Comparison of ENCODE assay signal across 8 cellular contexts in genomic region chr7:78226059-78226658, GRCh38.
DNase-seq lines count a peak whose midpoint lies in the region; ATAC-seq and TF ChIP-seq lines count a peak whose summit lies in the region.

No MANE protein-coding gene starts in this region.

- peak overlapping the region; percentile 63; the same call in 1 of the 2 replicates for H2BK120ac ChIP-seq in IMR-90 (ENCODE audit: low read depth, low read length)

- no CpG with 5 or more reads among the region's 9 CpGs for WGBS in IMR-90 (ENCODE audit: extremely low coverage in 2 of 2, insufficient read length in 1 of 2), 2 experiments

- H3K36me3 Mint-ChIP-seq in activated T-helper 2 cell treated with anti-CD3 and anti-CD28 coated beads, Interferon-gamma antibody, Interleukin-2, Interleukin-4, amounts not matched to agents 10 μg/mL and 5 μg/mL and 100 μg/mL, durations not matched to agents 14 hours and 24 hours and 36 hours (ENCODE audit: low read depth) = no peaks in the 10 kb centered on the region

- no peaks in the 10 kb centered on the region for H3K27me3 Mint-ChIP-seq in activated T-helper 2 cell treated with anti-CD3 and anti-CD28 coated beads, Interferon-gamma antibody, Interleukin-2, Interleukin-4, amounts not matched to agents 10 μg/mL and 5 μg/mL and 100 μg/mL, durations not matched to agents 14 hours and 24 hours and 36 hours (ENCODE audit: low read depth)

- H3K79me1 ChIP-seq in IMR-90 (ENCODE audit: low read depth in 1 of 2, low read length in 2 of 2) = no peaks in the 10 kb centered on the region

- H3K4me2 ChIP-seq in DOHH2 (ENCODE audit: low read length) (no peak overlapping the region), IMR-90 (ENCODE audit: low read depth, low read length) (no peak overlapping the region)

- no peaks in the 10 kb centered on the region for H3K9me1 ChIP-seq in IMR-90 (ENCODE audit: insufficient read depth, low read length)

- in situ Hi-C loops in IMR-90 (cut with MboI; ENCODE audit: low sequenced_read_pairs) = no loop called here

- BruUV-seq in IMR-90 (replicated peaks; lab: Mats Ljungman, UMichigan) = no TSS peak

- DNase-seq in IMR-90 (peak; percentile 45), SK-N-MC (ENCODE audit: low read depth, low spot score) (peak; percentile 6), glomerular visceral epithelial cell (ENCODE audit: extremely low spot score) (peak; percentile 7), SIG-M5 treated with dmso at 0.1 percent for 504 hours (lab: John Stamatoyannopoulos, UW; ENCODE audit: unreplicated experiment) (no peak)
- peak; percentile 3 for DNase-seq in stimulated activated CD4-positive, alpha-beta T cell treated with anti-CD3 and anti-CD28 coated beads, Interleukin-4, amount 100 ng/mL, for 1 hour
- no peak for DNase-seq in activated T-helper 2 cell treated with anti-CD3 and anti-CD28 coated beads, Interferon-gamma antibody, Interleukin-2, Interleukin-4, amounts not matched to agents 10 μg/mL and 5 μg/mL and 100 μg/mL, durations not matched to agents 14 hours and 24 hours and 36 hours (ENCODE audit: low spot score)

- 0 out of 2 replicates have a peak overlapping the region, but pooled peaks have one; percentile 25 for H3K4ac ChIP-seq in IMR-90 (ENCODE audit: low read depth, low read length)

- CTCF ChIA-PET in IMR-90 (lab: Yijun Ruan, JAX) = interaction anchor here (0.6 to 0.9 kb wide), 7 partner anchors 11 to 1284 kb away, joined by 3 to 10 read pairs (median 4); no protein-coding TSS in a partner anchor

- H2AK5ac ChIP-seq in IMR-90 (ENCODE audit: low read depth, low read length) = no peak overlapping the region; the same call in 1 of the 2 replicates

- H3K4me1 Mint-ChIP-seq in activated T-helper 2 cell treated with anti-CD3 and anti-CD28 coated beads, Interferon-gamma antibody, Interleukin-2, Interleukin-4, amounts not matched to agents 10 μg/mL and 5 μg/mL and 100 μg/mL, durations not matched to agents 14 hours and 24 hours and 36 hours (ENCODE audit: low read depth) = no peaks in the 10 kb centered on the region

- no peak overlapping the region for H2BK15ac ChIP-seq in IMR-90 (ENCODE audit: low read depth, low read length)

- TF ChIP-seq RAD21 in IMR-90 (IDR thresholded peaks at IDR 0.05; ENCODE audit: low read length) = peak; percentile 47

- no peak overlapping the region for H3K27ac Mint-ChIP-seq in activated T-helper 2 cell treated with anti-CD3 and anti-CD28 coated beads, Interferon-gamma antibody, Interleukin-2, Interleukin-4, amounts not matched to agents 10 μg/mL and 5 μg/mL and 100 μg/mL, durations not matched to agents 14 hours and 24 hours and 36 hours

- no peak for TF ChIP-seq POLR2A in IMR-90 (IDR thresholded peaks at IDR 0.05; ENCODE audit: low read depth, low read length)

- peak overlapping the region; percentile 14 to 36; a peak in 2 of 4 replicates for H4K8ac ChIP-seq in IMR-90 (ENCODE audit: low read depth in 2 of 2, low read length in 2 of 2)

- no peak overlapping the region for H3K23ac ChIP-seq in IMR-90 (ENCODE audit: low read depth, low read length)

- H2AK9ac ChIP-seq in IMR-90 (replicated peaks; ENCODE audit: low read depth, low read length, poor library complexity) = no peak overlapping the region

- H3K4me3 ChIP-seq in DOHH2 (ENCODE audit: low read length) = no peak overlapping the region
- H3K4me3 ChIP-seq in IMR-90 (ENCODE audit: insufficient read depth, low read depth, low read length) = no peak overlapping the region
- no peak overlapping the region for H3K4me3 ChIP-seq in SK-N-MC

- H3K79me2 ChIP-seq in DOHH2 (ENCODE audit: control insufficient read depth, low read length) = no peaks in the 10 kb centered on the region

- H3K9me2 ChIP-seq in DOHH2 (replicated peaks; ENCODE audit: control insufficient read depth, low read length) = no peaks in the 10 kb centered on the region

- H3K4me1 ChIP-seq in DOHH2 (ENCODE audit: control insufficient read depth, low read length) (no peaks in the 10 kb centered on the region), IMR-90 (ENCODE audit: control insufficient read depth, insufficient read depth, low read length) (peaks cover 14% of the 10 kb centered on the region)

- intact Hi-C loops in IMR-90 (cut with micrococcal nuclease) = loop anchor here (1.0 to 10.0 kb wide), 2 partner anchors 206 to 281 kb away; no protein-coding TSS in a partner anchor
- intact Hi-C loops in activated T-helper 2 cell treated with anti-CD3 and anti-CD28 coated beads, Interferon-gamma antibody, Interleukin-2, Interleukin-4, amounts not matched to agents 10 μg/mL and 5 μg/mL and 100 μg/mL, durations not matched to agents 14 hours and 24 hours and 36 hours (cut with micrococcal nuclease) = loop anchor here (10.0 kb wide), 1 partner anchor 281 kb away; no protein-coding TSS in a partner anchor

- no peak overlapping the region for H3K56ac ChIP-seq in IMR-90 (ENCODE audit: extremely low read depth, insufficient read depth, low read length)

- H3K27me3 ChIP-seq in DOHH2 (ENCODE audit: control insufficient read depth, low read length) = no peaks in the 10 kb centered on the region
- no peaks in the 10 kb centered on the region for H3K27me3 ChIP-seq in IMR-90 (ENCODE audit: control insufficient read depth, insufficient read depth, low read length)

- peak overlapping the region; percentile 65; the same call in 1 of the 2 replicates for H2BK20ac ChIP-seq in IMR-90 (ENCODE audit: low read depth, low read length)

- H3K9ac ChIP-seq in IMR-90 (ENCODE audit: low read depth, low read length) (no peak overlapping the region), SK-N-MC (ENCODE audit: insufficient read length) (no peak overlapping the region)

- H3K9me3 ChIP-seq in DOHH2 (ENCODE audit: control insufficient read depth, insufficient read depth, low read length) (no peaks in the 10 kb centered on the region), IMR-90 (ENCODE audit: control insufficient read depth, insufficient read depth, low read length) (no peaks in the 10 kb centered on the region), SK-N-MC (ENCODE audit: low read depth, low read length) (no peaks in the 10 kb centered on the region)

- no peak overlapping the region for H3K4me3 Mint-ChIP-seq in activated T-helper 2 cell treated with anti-CD3 and anti-CD28 coated beads, Interferon-gamma antibody, Interleukin-2, Interleukin-4, amounts not matched to agents 10 μg/mL and 5 μg/mL and 100 μg/mL, durations not matched to agents 14 hours and 24 hours and 36 hours (ENCODE audit: low read depth)

- no peak overlapping the region for H3K27ac ChIP-seq in DOHH2 (ENCODE audit: low read depth, low read length)
- peak overlapping the region; percentile 59; the same call in 1 of the 2 replicates for H3K27ac ChIP-seq in IMR-90 (ENCODE audit: insufficient read depth, low read length)
- H3K27ac ChIP-seq in SK-N-MC = no peak overlapping the region

- H4K20me1 ChIP-seq in DOHH2 (ENCODE audit: control insufficient read depth, insufficient read depth, low read depth, low read length) (no peaks in the 10 kb centered on the region), IMR-90 (ENCODE audit: insufficient read depth, low read length) (no peaks in the 10 kb centered on the region)

- dilution Hi-C loops in IMR-90 (cut with HindIII; ENCODE audit: low sequenced_read_pairs, unreplicated experiment) = no loop called here

- H3F3A ChIP-seq in DOHH2 (ENCODE audit: control insufficient read depth, insufficient read depth) = no peaks in the 10 kb centered on the region

- peak overlapping the region; percentile 3; the same call in 1 of the 2 replicates for H3K14ac ChIP-seq in IMR-90 (replicated peaks; ENCODE audit: low read depth, low read length)

- POLR2A ChIA-PET in IMR-90 (lab: Charles Lee; ENCODE audit: unreplicated experiment) = no interaction called here

- H3K18ac ChIP-seq in IMR-90 (ENCODE audit: low read depth, low read length) = peak overlapping the region; percentile 31

- TF ChIP-seq CTCF in DOHH2 (IDR thresholded peaks at IDR 0.05; ENCODE audit: low read depth, low read length, poor library complexity, severe bottlenecking) = peak; percentile 57
- peak; percentile 52 for TF ChIP-seq CTCF in IMR-90 (conservative IDR thresholded peaks at IDR 0.05; ENCODE audit: low read depth, low read length)

- H3K9me3 Mint-ChIP-seq in activated T-helper 2 cell treated with anti-CD3 and anti-CD28 coated beads, Interferon-gamma antibody, Interleukin-2, Interleukin-4, amounts not matched to agents 10 μg/mL and 5 μg/mL and 100 μg/mL, durations not matched to agents 14 hours and 24 hours and 36 hours = no peaks in the 10 kb centered on the region

- no peak overlapping the region for H2AFZ ChIP-seq in IMR-90 (replicated peaks; ENCODE audit: low read length, poor library complexity)

- no peak overlapping the region for H4K5ac ChIP-seq in IMR-90 (ENCODE audit: low read depth, low read length)

- ATAC-seq in IMR-90 (ENCODE audit: low read depth) = peak; percentile 33; the same call in 1 of the 2 replicates
- no peak for ATAC-seq in GM21737 (IDR thresholded peaks at IDR 0.05; ENCODE audit: unreplicated experiment)

- no peaks in the 10 kb centered on the region for H3K36me3 ChIP-seq in DOHH2 (ENCODE audit: control insufficient read depth, low read length)
- H3K36me3 ChIP-seq in IMR-90 (ENCODE audit: control insufficient read depth, insufficient read depth, low read length) = no peaks in the 10 kb centered on the region
- H3K36me3 ChIP-seq in SK-N-MC (ENCODE audit: insufficient read depth, low read length) = no peaks in the 10 kb centered on the region

- H4K91ac ChIP-seq in IMR-90 (ENCODE audit: insufficient read depth, low read depth, low read length) = no peak overlapping the region; the same call in 1 of the 2 replicates

- peak overlapping the region; percentile 54 for H2BK5ac ChIP-seq in IMR-90 (ENCODE audit: low read depth, low read length, poor library complexity, severe bottlenecking)

TF ChIP-seq in IMR-90, 13 proteins besides CTCF, POLR2A, EP300 and RAD21:
- TF ChIP-seq SMC3 (IDR thresholded peaks at IDR 0.05; ENCODE audit: low read depth, low read length) = peak; percentile 35; the same call in 1 of the 2 replicates
- TF ChIP-seq, protein P1, sequence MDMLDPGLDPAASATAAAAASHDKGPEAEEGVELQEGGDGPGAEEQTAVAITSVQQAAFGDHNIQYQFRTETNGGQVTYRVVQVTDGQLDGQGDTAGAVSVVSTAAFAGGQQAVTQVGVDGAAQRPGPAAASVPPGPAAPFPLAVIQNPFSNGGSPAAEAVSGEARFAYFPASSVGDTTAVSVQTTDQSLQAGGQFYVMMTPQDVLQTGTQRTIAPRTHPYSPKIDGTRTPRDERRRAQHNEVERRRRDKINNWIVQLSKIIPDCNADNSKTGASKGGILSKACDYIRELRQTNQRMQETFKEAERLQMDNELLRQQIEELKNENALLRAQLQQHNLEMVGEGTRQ (IDR thresholded peaks at IDR 0.05; ENCODE audit: low read depth, low read length) = no peak

Comparison
In these comparisons a context has a peak if more than half of its experiments do, and no peak if none do; other contexts are left out.
1. DNase-seq: peak in IMR-90 (single experiment), SK-N-MC (single experiment), glomerular visceral epithelial cell (single experiment) and stimulated activated CD4-positive, alpha-beta T cell treated with anti-CD3 and anti-CD28 coated beads, Interleukin-4, amount 100 ng/mL, for 1 hour (single experiment); none in SIG-M5 treated with dmso at 0.1 percent for 504 hours (single experiment) and activated T-helper 2 cell treated with anti-CD3 and anti-CD28 coated beads, Interferon-gamma antibody, Interleukin-2, Interleukin-4, amounts not matched to agents 10 μg/mL and 5 μg/mL and 100 μg/mL, durations not matched to agents 14 hours and 24 hours and 36 hours (single experiment).